Comparison of ENCODE assay signal across 9 cellular contexts in the genomic region with DNA sequence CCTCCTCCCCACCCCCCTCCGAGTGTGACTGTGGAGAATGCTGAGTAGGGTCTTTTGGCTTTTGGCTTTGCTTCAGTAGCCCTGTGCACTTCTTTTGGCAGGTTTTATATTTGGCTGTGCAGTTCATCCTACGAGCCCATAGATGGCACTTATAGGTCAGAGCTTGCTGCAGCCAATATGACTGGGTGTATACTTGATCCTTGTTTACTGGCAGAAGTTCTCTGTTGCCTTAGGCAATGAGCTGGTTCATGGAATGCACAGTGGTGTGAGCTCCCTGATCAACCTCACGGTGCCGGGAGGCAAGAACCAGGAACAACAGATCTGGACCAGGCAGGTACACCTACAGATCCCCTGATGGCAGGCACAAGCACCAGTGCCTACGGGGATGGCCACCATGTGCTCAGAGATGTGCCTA.
A peak's percentile ranks its signal among the peaks of the same experiment; 100 is the strongest.
DNase-seq lines count a peak whose midpoint lies in the region; ATAC-seq, FAIRE-seq and TF ChIP-seq lines count a peak whose summit lies in the region.
"Had no signal": no experiment of that assay in that cellular context is flagged by ENCODE, and none has a peak within 500 bp of the region (broad histone marks: within the 10 kb centered on the region; RNA-seq: fewer than 3 reads in every experiment).

No MANE protein-coding gene starts in this region.

- no peak overlapping the region for H3K27ac Mint-ChIP-seq in astrocyte (ENCODE audit: unreplicated experiment)
- H3K27ac Mint-ChIP-seq: activated naive CD8-positive, alpha-beta T cell had no signal

- WGBS in right lobe of liver (ENCODE audit: insufficient coverage, low coverage, low lambda C conversion rate, missing lambda C conversion rate) = 48% methylated on average over 4 of the region's 5 CpGs

- H3K27ac ChIP-seq in astrocyte (ENCODE audit: low read depth, low read length) (no peak overlapping the region), right lobe of liver (no peak overlapping the region)

- peak; percentile 37 for FAIRE-seq in astrocyte (lab: Jason Lieb, UNC)

- H3K36me3 Mint-ChIP-seq in astrocyte (ENCODE audit: low read depth, unreplicated experiment) = peaks cover 2% of the 10 kb centered on the region

- no peak for TF ChIP-seq POLR2A in right lobe of liver (IDR thresholded peaks at IDR 0.05)

- no peaks in the 10 kb centered on the region for H3K36me3 ChIP-seq in GM06990 (ENCODE audit: control insufficient read depth, insufficient read depth, low read length)
- no peaks in the 10 kb centered on the region for H3K36me3 ChIP-seq in astrocyte (ENCODE audit: insufficient read depth, low read length)
- H3K36me3 ChIP-seq in right lobe of liver = no peaks in the 10 kb centered on the region

- H3K4me2 ChIP-seq in astrocyte (ENCODE audit: low read length) = no peak overlapping the region

- H3K4me1 ChIP-seq in astrocyte (ENCODE audit: insufficient read depth, low read length) (no peaks in the 10 kb centered on the region), right lobe of liver (no peaks in the 10 kb centered on the region)

- no peaks in the 10 kb centered on the region for H3K4me1 Mint-ChIP-seq in astrocyte (ENCODE audit: low read depth, unreplicated experiment)

- ATAC-seq in right lobe of liver (peak in 3 of 4 donors; percentile 68 to 87 (median 71)), GM18907 (IDR thresholded peaks at IDR 0.05; ENCODE audit: unreplicated experiment) (no peak)

- H3K4me3 ChIP-seq in GM06990 (replicated peaks; ENCODE audit: low read depth, low read length) (no peak overlapping the region), astrocyte (ENCODE audit: insufficient read depth, low read depth, low read length) (no peak overlapping the region), right lobe of liver (no peak overlapping the region)

- no peaks in the 10 kb centered on the region for H3K79me2 ChIP-seq in astrocyte (ENCODE audit: insufficient read depth, low read length)

- TF ChIP-seq CTCF in GM06990 (IDR thresholded peaks at IDR 0.05; ENCODE audit: insufficient read depth, low read length, poor library complexity, severe bottlenecking) (peak; percentile 47), astrocyte (IDR thresholded peaks at IDR 0.05; ENCODE audit: insufficient read depth, low read depth, low read length) (no peak), right lobe of liver (IDR thresholded peaks at IDR 0.05) (peak; percentile 29 to 38 (median 36)), GM10266 (IDR thresholded peaks at IDR 0.05; ENCODE audit: control insufficient read depth, insufficient read depth, low read depth, missing control alignments) (no peak)

- H3K27me3 Mint-ChIP-seq in astrocyte (ENCODE audit: low read depth, unreplicated experiment) = no peaks in the 10 kb centered on the region
- H3K27me3 Mint-ChIP-seq: activated naive CD8-positive, alpha-beta T cell had no signal

- H3K27me3 ChIP-seq in GM06990 (replicated peaks; ENCODE audit: control insufficient read depth, insufficient read depth, low read length) = no peaks in the 10 kb centered on the region
- H3K27me3 ChIP-seq in astrocyte (ENCODE audit: insufficient read depth, low read length) = no peaks in the 10 kb centered on the region
- H3K27me3 ChIP-seq in right lobe of liver = no peaks in the 10 kb centered on the region

- no peak overlapping the region for H3K4me3 Mint-ChIP-seq in astrocyte (ENCODE audit: unreplicated experiment)
- H3K4me3 Mint-ChIP-seq: activated naive CD8-positive, alpha-beta T cell had no signal

- no peak overlapping the region for H3K9ac ChIP-seq in astrocyte (ENCODE audit: low read length)

- intact Hi-C loops in right lobe of liver (cut with DNase I) = no loop called here

- H3K9me3 ChIP-seq in astrocyte (ENCODE audit: insufficient read depth, low read depth, low read length) = no peaks in the 10 kb centered on the region
- no peaks in the 10 kb centered on the region for H3K9me3 ChIP-seq in right lobe of liver

- DNase-seq in GM06990 (ENCODE audit: extremely low read depth, insufficient read length) (no peak), NCI-H146 (lab: John Stamatoyannopoulos, UW) (peak; percentile 76), astrocyte (ENCODE audit: low read depth) (peak; percentile 3), right lobe of liver (no peak), GM10266 (ENCODE audit: extremely low spot score) (no peak), AG08395 (ENCODE audit: low spot score) (no peak)
- DNase-seq in activated CD4-positive, alpha-beta T cell treated with anti-CD3 and anti-CD28 coated beads, Interleukin-2, amount 50 U/mL, for 4 hours = no peak

- no peaks in the 10 kb centered on the region for H4K20me1 ChIP-seq in astrocyte (ENCODE audit: insufficient read depth, low read length)

- no peak overlapping the region for H2AFZ ChIP-seq in astrocyte (ENCODE audit: low read depth, low read length)

- peaks cover 15% of the 10 kb centered on the region for H3K9me3 Mint-ChIP-seq in astrocyte (ENCODE audit: unreplicated experiment)

Comparison
In these comparisons a context has a peak if more than half of its experiments do, and no peak if none do; other contexts are left out.
1. DNase-seq: peak in NCI-H146 (single experiment) and astrocyte (single experiment); none in GM06990 (single experiment), right lobe of liver (0 of 3), activated CD4-positive, alpha-beta T cell treated with anti-CD3 and anti-CD28 coated beads, Interleukin-2, amount 50 U/mL, for 4 hours (0 of 2), GM10266 (single experiment) and AG08395 (single experiment).
2. CTCF ChIP-seq: peak in GM06990 (single experiment) and right lobe of liver (4 of 4); none in astrocyte (single experiment) and GM10266 (single experiment).